Comparison of ENCODE assay signal across 26 cellular contexts in genomic region chr4:19379318-19379717, GRCh38.
"Had no signal": no experiment of that assay in that cellular context is flagged by ENCODE, and none has a peak within 500 bp of the region (broad histone marks: within the 10 kb centered on the region; RNA-seq: fewer than 3 reads in every experiment).

No MANE protein-coding gene starts in this region.

- DNase-seq: heart right ventricle; hippocampal formation; kidney glomerular epithelial cell; left cardiac atrium; left ventricle myocardium inferior; mesendoderm; naive thymus-derived CD4-positive, alpha-beta T cell; ovary; stimulated activated CD4-positive, alpha-beta T cell treated with anti-CD3 and anti-CD28 coated beads, Interleukin-12 subunit alpha, Interleukin-12 subunit beta, amount 100 ng/mL, for 4 hours; stimulated activated CD4-positive, alpha-beta T cell treated with anti-CD3 and anti-CD28 coated beads, Interleukin-15, amount 100 ng/mL, for 24 hours; stimulated activated CD4-positive, alpha-beta T cell treated with anti-CD3 and anti-CD28 coated beads, Interleukin-2, amount 100 ng/mL, for 24 hours; stimulated activated CD4-positive, alpha-beta T cell treated with anti-CD3 and anti-CD28 coated beads, Interleukin-4, amount 100 ng/mL, for 1 hour; stimulated activated naive B cell treated with anti-CD40 and anti-IgM and Interleukin-4, amounts not matched to agents 10 μg/mL and 1 μg/mL and 100 μg/mL, for 72 hours; stimulated activated naive CD8-positive, alpha-beta T cell treated with anti-CD3 and anti-CD28 coated beads, Interleukin-15, Interleukin-2, amounts not matched to agents 100 U/mL and 50 U/mL, for 24 hours; stomach; testis; tibial artery had no signal

- ATAC-seq: heart right ventricle; left cardiac atrium; naive thymus-derived CD4-positive, alpha-beta T cell; natural killer cell treated with Interleukin-12 subunit alpha and Interleukin-12 subunit beta and Interleukin-15 and Interleukin-18, amount 100 ng/mL, for 72 hours; sciatic nerve; stimulated activated naive B cell treated with anti-CD40 and anti-IgM and Interleukin-4, amounts not matched to agents 10 μg/mL and 1 μg/mL and 100 μg/mL, for 72 hours; stimulated activated naive CD8-positive, alpha-beta T cell treated with anti-CD3 and anti-CD28 coated beads, Interleukin-15, Interleukin-2, amounts not matched to agents 100 U/mL and 50 U/mL, for 24 hours had no signal

- H3K4me3 ChIP-seq: heart right ventricle, left ventricle myocardium inferior, lung, ovary, right atrium auricular region, skin epidermis, stomach, testis, tibial artery, vagina had no signal

- H3K4me3 Mint-ChIP-seq: mesothelial cell of epicardium; naive thymus-derived CD4-positive, alpha-beta T cell; natural killer cell treated with Interleukin-12 subunit alpha and Interleukin-12 subunit beta and Interleukin-15 and Interleukin-18, amount 100 ng/mL, for 72 hours; stimulated activated naive B cell treated with anti-CD40 and anti-IgM and Interleukin-4, amounts not matched to agents 10 μg/mL and 1 μg/mL and 100 μg/mL, for 72 hours; type B pancreatic cell had no signal

- H3K36me3 ChIP-seq: heart right ventricle, left ventricle myocardium inferior, ovary, right atrium auricular region, stomach, tibial artery, vagina had no signal

- H3K36me3 Mint-ChIP-seq: mesothelial cell of epicardium; stimulated activated naive B cell treated with anti-CD40 and anti-IgM and Interleukin-4, amounts not matched to agents 10 μg/mL and 1 μg/mL and 100 μg/mL, for 72 hours; type B pancreatic cell had no signal

- H3K9me3 ChIP-seq: left ventricle myocardium inferior, ovary, right atrium auricular region, stomach, testis, tibial artery, vagina had no signal

- H3K4me1 ChIP-seq: left ventricle myocardium inferior, right atrium auricular region, stomach, testis, tibial artery, vagina had no signal

- H3K27me3 Mint-ChIP-seq: naive thymus-derived CD4-positive, alpha-beta T cell; natural killer cell treated with Interleukin-12 subunit alpha and Interleukin-12 subunit beta and Interleukin-15 and Interleukin-18, amount 100 ng/mL, for 72 hours; progenitor cell of endocrine pancreas; stimulated activated naive B cell treated with anti-CD40 and anti-IgM and Interleukin-4, amounts not matched to agents 10 μg/mL and 1 μg/mL and 100 μg/mL, for 72 hours; type B pancreatic cell had no signal

- H3K27me3 ChIP-seq: heart right ventricle, ovary, right atrium auricular region, stomach, testis, tibial artery, vagina had no signal

- H3K9me3 Mint-ChIP-seq: mesothelial cell of epicardium, type B pancreatic cell had no signal

- H3K27ac Mint-ChIP-seq: mesothelial cell of epicardium; naive thymus-derived CD4-positive, alpha-beta T cell; natural killer cell treated with Interleukin-12 subunit alpha and Interleukin-12 subunit beta and Interleukin-15 and Interleukin-18, amount 100 ng/mL, for 72 hours; progenitor cell of endocrine pancreas; stimulated activated naive B cell treated with anti-CD40 and anti-IgM and Interleukin-4, amounts not matched to agents 10 μg/mL and 1 μg/mL and 100 μg/mL, for 72 hours; type B pancreatic cell had no signal

- H3K27ac ChIP-seq: heart right ventricle, left ventricle myocardium inferior, ovary, right atrium auricular region, skin epidermis, stomach, testis, tibial artery, vagina had no signal

- H3K4me1 Mint-ChIP-seq: naive thymus-derived CD4-positive, alpha-beta T cell; stimulated activated naive B cell treated with anti-CD40 and anti-IgM and Interleukin-4, amounts not matched to agents 10 μg/mL and 1 μg/mL and 100 μg/mL, for 72 hours had no signal
